In genomic region chr1:32438777-32439176, GRCh38 we compare ENCODE assay signal across 8 cellular contexts. TPM values are rescaled to one million over a fixed set of nuclear protein-coding genes. Genes with fewer than 3 reads are reported as not detected.
"Had no signal": no experiment of that assay in that cellular context is flagged by ENCODE, and none has a peak within 500 bp of the region (broad histone marks: within the 10 kb centered on the region; RNA-seq: fewer than 3 reads in every experiment).

No MANE protein-coding gene starts in this region.

RNA-seq across cellular contexts. Expression of gene ZBTB8B, which starts 26.1 kb away (rescaled TPM):
- total RNA-seq: activated CD4-positive, alpha-beta memory T cell treated with anti-CD3 and anti-CD28 coated beads, Interleukin-2, amount 10 ng/mL, durations not matched to agents 7 days and 5 days; activated CD4-positive, alpha-beta T cell treated with anti-CD3 and anti-CD28 coated beads for 36 hours; activated CD4-positive, alpha-beta T cell treated with anti-CD3 and anti-CD28 coated beads, Interleukin-2, amount 10 ng/mL, durations not matched to agents 7 days and 5 days; activated CD8-positive, alpha-beta memory T cell treated with anti-CD3 and anti-CD28 coated beads, Interleukin-2, amount 10 ng/mL, durations not matched to agents 7 days and 5 days; activated CD8-positive, alpha-beta T cell treated with anti-CD3 and anti-CD28 coated beads, Interleukin-2, amount 10 ng/mL, durations not matched to agents 7 days and 5 days; activated naive CD8-positive, alpha-beta T cell treated with anti-CD3 and anti-CD28 coated beads, Interleukin-2, amount 10 ng/mL, durations not matched to agents 7 days and 5 days; activated T-helper 2 cell treated with anti-CD3 and anti-CD28 coated beads, Interferon-gamma antibody, Interleukin-2, Interleukin-4, amounts not matched to agents 10 μg/mL and 5 μg/mL and 100 μg/mL, durations not matched to agents 14 hours and 24 hours and 36 hours; bronchial epithelial cell had no signal
